Comparison of ENCODE assay signal across 1 cellular context in the genomic region with DNA sequence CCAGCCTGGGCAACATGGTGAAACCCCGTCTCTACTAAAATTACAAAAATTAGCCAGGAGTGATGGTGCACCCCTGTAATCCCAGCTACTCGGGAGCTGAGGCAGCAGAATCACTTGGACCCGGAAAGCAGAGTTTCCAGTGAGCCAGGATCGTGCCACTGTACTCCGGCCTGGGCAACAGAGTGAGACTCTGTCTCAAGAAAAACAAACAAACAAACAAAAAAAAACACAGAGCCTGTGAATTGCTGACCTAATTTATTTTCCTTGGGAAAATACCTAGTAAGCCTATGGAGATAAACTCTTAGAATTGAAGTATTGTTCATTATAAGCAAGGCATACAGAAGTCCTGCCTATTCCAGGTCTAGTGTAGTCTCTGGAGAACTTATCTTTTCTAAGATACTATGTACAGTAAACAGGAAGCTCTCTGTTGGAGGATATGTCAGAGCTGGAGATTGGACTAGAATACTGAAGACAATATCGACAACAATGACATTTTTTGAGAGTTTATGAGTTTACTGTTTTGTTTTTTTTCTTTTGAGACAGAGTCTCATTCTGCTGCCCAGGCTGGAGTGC.
TF ChIP-seq lines count a peak whose summit lies in the region.

No MANE protein-coding gene starts in this region.

TF ChIP-seq in IMR-90, 13 proteins besides CTCF, POLR2A, EP300 and RAD21 (continued from another document):
- no peak for TF ChIP-seq SMC3 (IDR thresholded peaks at IDR 0.05; ENCODE audit: low read depth, low read length)
